22 cellular contexts compared by ENCODE assay signal in the genomic region with DNA sequence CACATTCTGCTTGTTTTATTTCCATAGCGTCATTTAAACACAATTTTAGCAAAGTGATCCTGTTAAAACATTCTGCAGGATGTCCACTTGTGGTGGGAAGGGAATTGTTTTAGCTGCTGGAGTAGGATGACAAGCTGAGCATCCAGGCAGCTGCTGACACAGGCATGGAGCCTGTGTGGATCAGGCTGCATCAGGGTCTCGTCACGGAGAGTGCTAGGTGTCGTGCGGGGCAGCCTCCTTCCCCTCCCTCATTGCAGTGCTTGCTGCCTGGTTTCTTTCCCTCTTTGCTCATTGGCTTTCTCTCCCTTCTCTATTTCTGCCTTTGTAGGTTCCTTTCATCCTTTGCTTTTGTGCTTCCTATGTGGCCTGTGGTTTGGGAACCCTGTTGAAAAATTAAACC.
DNase-seq lines count a peak whose midpoint lies in the region; ATAC-seq, FAIRE-seq and TF ChIP-seq lines count a peak whose summit lies in the region.
"Had no signal": no experiment of that assay in that cellular context is flagged by ENCODE, and none has a peak within 500 bp of the region (broad histone marks: within the 10 kb centered on the region; RNA-seq: fewer than 3 reads in every experiment).

No MANE protein-coding gene starts in this region.

- no peaks in the 10 kb centered on the region for H3K36me3 Mint-ChIP-seq in mesothelial cell of epicardium

- no peaks in the 10 kb centered on the region for H3K27me3 Mint-ChIP-seq in mesothelial cell of epicardium (ENCODE audit: low read depth)

- peak; percentile 21 for FAIRE-seq in D721Med (lab: Jason Lieb, UNC)
- FAIRE-seq: G401.6, H54, HepG2 had no signal

- no peak overlapping the region for H3K9ac ChIP-seq in BLaER1

- H3K9me3 ChIP-seq in BLaER1 = no peaks in the 10 kb centered on the region
- H3K9me3 ChIP-seq: Peyer's patch, SJSA1 had no signal

- peaks cover 2% of the 10 kb centered on the region for H3K4me1 Mint-ChIP-seq in mesothelial cell of epicardium

- DNase-seq in D721Med (ENCODE audit: insufficient read length, low spot score) = no peak
- DNase-seq in NCI-H2107 treated with DMSO at 0.1 percent for 48 hours (lab: John Stamatoyannopoulos, UW; ENCODE audit: unreplicated experiment) = peak; percentile 99
- DNase-seq in myocyte (ENCODE audit: low read depth) = peak; percentile 18
- DNase-seq in mesothelial cell of epicardium (ENCODE audit: low spot score in 2 of 2, unreplicated experiment in 2 of 2) = no peak
- no peak for DNase-seq in NCI-H1092 treated with DMSO at 0.1 percent for 48 hours (lab: John Stamatoyannopoulos, UW)
- DNase-seq: CD4-positive, alpha-beta T cell; COR-L47; KBM-7; MM.1S; NCI-H1105; NCI-H146; NCI-H2171; NCI-H524; NCI-H774; Peyer's patch; T-helper 1 cell had no signal

- ATAC-seq in GM19035 (IDR thresholded peaks at IDR 0.05; ENCODE audit: unreplicated experiment) = no peak
- ATAC-seq: HepG2 had no signal

- H4K20me1 ChIP-seq in BLaER1 = no peaks in the 10 kb centered on the region

- no peaks in the 10 kb centered on the region for H3K36me3 ChIP-seq in BLaER1
- H3K36me3 ChIP-seq: Peyer's patch, SJSA1 had no signal

- TF ChIP-seq CTCF in D721Med (IDR thresholded peaks at IDR 0.05; ENCODE audit: insufficient read depth, missing control alignments) = no peak
- no peak for TF ChIP-seq CTCF in mesothelial cell of epicardium (IDR thresholded peaks at IDR 0.05; ENCODE audit: unreplicated experiment)

- no peak overlapping the region for H3K4me3 ChIP-seq in BLaER1
- H3K4me3 ChIP-seq: Peyer's patch, SJSA1 had no signal

- H3K27me3 ChIP-seq in BLaER1 = no peaks in the 10 kb centered on the region
- H3K27me3 ChIP-seq: Peyer's patch had no signal

- H3K9me3 Mint-ChIP-seq in mesothelial cell of epicardium = no peaks in the 10 kb centered on the region
- H3K9me3 Mint-ChIP-seq: CD4-positive, alpha-beta T cell had no signal

- no peak overlapping the region for H3K4me3 Mint-ChIP-seq in mesothelial cell of epicardium
- H3K4me3 Mint-ChIP-seq: CD4-positive, alpha-beta T cell had no signal

- peaks cover 10% of the 10 kb centered on the region for H3K4me1 ChIP-seq in BLaER1
- H3K4me1 ChIP-seq: Peyer's patch, SJSA1 had no signal

- H3K4me2 ChIP-seq in BLaER1 = 0 out of 2 replicates have a peak overlapping the region, but pooled peaks have one; percentile 2

- H3K27ac Mint-ChIP-seq in mesothelial cell of epicardium = no peak overlapping the region
- H3K27ac Mint-ChIP-seq: CD4-positive, alpha-beta T cell had no signal

- no peak overlapping the region for H3K27ac ChIP-seq in BLaER1
- H3K27ac ChIP-seq: Peyer's patch, SJSA1 had no signal

Comparison
In these comparisons a context has a peak if more than half of its experiments do, and no peak if none do; other contexts are left out.
1. DNase-seq: peak in NCI-H2107 treated with DMSO at 0.1 percent for 48 hours (single experiment) and myocyte (single experiment); none in D721Med (single experiment), mesothelial cell of epicardium (0 of 2) and NCI-H1092 treated with DMSO at 0.1 percent for 48 hours (single experiment).